ENCODE assay signal across 17 cellular contexts in genomic region chr5:76522103-76522942, GRCh38.
DNase-seq lines count a peak whose midpoint lies in the region; ATAC-seq, FAIRE-seq and TF ChIP-seq lines count a peak whose summit lies in the region.
"Had no signal": no experiment of that assay in that cellular context is flagged by ENCODE, and none has a peak within 500 bp of the region (broad histone marks: within the 10 kb centered on the region; RNA-seq: fewer than 3 reads in every experiment).

No MANE protein-coding gene starts in this region.

- intact Hi-C loops in mucosa of descending colon (cut with DNase I, micrococcal nuclease), result no loop called here

- no peak overlapping the region for H3K27ac ChIP-seq in BLaER1
- H3K27ac ChIP-seq: ovary, thoracic aorta, VCaP had no signal

- H3K4me3 ChIP-seq in BLaER1 (no peak overlapping the region), mucosa of descending colon (no peak overlapping the region)
- H3K4me3 ChIP-seq: ovary, thoracic aorta had no signal

- peaks cover 59% of the 10 kb centered on the region for H3K4me1 ChIP-seq in BLaER1
- peaks cover 11% of the 10 kb centered on the region for H3K4me1 ChIP-seq in mucosa of descending colon (ENCODE audit: low read depth)

- peak overlapping the region; percentile 46 to 98 for H3K27ac Mint-ChIP-seq in activated naive CD4-positive, alpha-beta T cell treated with anti-CD3 and anti-CD28 coated beads, Interleukin-2, amount 50 U/mL, for 72 hours

- no peaks in the 10 kb centered on the region for H3K27me3 ChIP-seq in BLaER1
- H3K27me3 ChIP-seq: ovary had no signal

- peaks cover 12% of the 10 kb centered on the region for H3K9me3 ChIP-seq in BLaER1
- H3K9me3 ChIP-seq in mucosa of descending colon, result no peaks in the 10 kb centered on the region
- H3K9me3 ChIP-seq: thoracic aorta had no signal

- peak; percentile 5 for FAIRE-seq in GM12892 (lab: Jason Lieb, UNC)
- FAIRE-seq: bronchial epithelial cell had no signal

- DNase-seq in GM12892 (ENCODE audit: insufficient read length) (no peak), mucosa of descending colon (no peak), GM10266 (ENCODE audit: extremely low spot score) (no peak), NCI-H2171 (lab: John Stamatoyannopoulos, UW) (no peak), DMS79 (lab: John Stamatoyannopoulos, UW) (no peak)
- no peak for DNase-seq in activated naive CD4-positive, alpha-beta T cell treated with anti-CD3 and anti-CD28 coated beads, Interleukin-2, amount 50 U/mL, for 72 hours (ENCODE audit: low spot score in 2 of 2)
- DNase-seq in activated CD8-positive, alpha-beta memory T cell treated with anti-CD3 and anti-CD28 coated beads for 24 hours, result no peak
- DNase-seq: activated T-cell treated with anti-CD3 and anti-CD28 coated beads, Interleukin-2, amount 50 U/mL, for 4 hours; AML-193; foreskin melanocyte; NCI-H1417; ovary had no signal

- H3K36me3 ChIP-seq in BLaER1 (peaks cover 11% of the 10 kb centered on the region), mucosa of descending colon (ENCODE audit: low read depth) (no peaks in the 10 kb centered on the region)
- H3K36me3 ChIP-seq: ovary, thoracic aorta had no signal

- H3K9me3 Mint-ChIP-seq in activated naive CD4-positive, alpha-beta T cell treated with anti-CD3 and anti-CD28 coated beads, Interleukin-2, amount 50 U/mL, for 72 hours, result peaks cover 0 to 4% of the 10 kb centered on the region in 2 donors
- H3K9me3 Mint-ChIP-seq: activated T-cell treated with anti-CD3 and anti-CD28 coated beads, Interleukin-2, amount 50 U/mL, for 4 hours had no signal

- H3K36me3 Mint-ChIP-seq in activated naive CD4-positive, alpha-beta T cell treated with anti-CD3 and anti-CD28 coated beads, Interleukin-2, amount 50 U/mL, for 72 hours, result peaks cover 6 to 19% of the 10 kb centered on the region in 2 donors

- peak overlapping the region; percentile 78 for H3K4me2 ChIP-seq in BLaER1

- no peaks in the 10 kb centered on the region for H4K20me1 ChIP-seq in BLaER1

- ATAC-seq in activated naive CD4-positive, alpha-beta T cell treated with anti-CD3 and anti-CD28 coated beads, Interleukin-2, amount 50 U/mL, for 72 hours, result peak; percentile 41 to 42
- ATAC-seq in mucosa of descending colon, result peak; percentile 99
- ATAC-seq: PC-3 had no signal

- no peak for TF ChIP-seq CTCF in mucosa of descending colon (IDR thresholded peaks at IDR 0.05)
- TF ChIP-seq CTCF in GM10266 (IDR thresholded peaks at IDR 0.05; ENCODE audit: control insufficient read depth, insufficient read depth, low read depth, missing control alignments), result no peak

- TF ChIP-seq POLR2A in GM12892 (IDR thresholded peaks at IDR 0.05; ENCODE audit: low read depth, low read length), result no peak

- H3K9ac ChIP-seq in BLaER1, result no peak overlapping the region
